9 cellular contexts compared by ENCODE assay signal in the genomic region with DNA sequence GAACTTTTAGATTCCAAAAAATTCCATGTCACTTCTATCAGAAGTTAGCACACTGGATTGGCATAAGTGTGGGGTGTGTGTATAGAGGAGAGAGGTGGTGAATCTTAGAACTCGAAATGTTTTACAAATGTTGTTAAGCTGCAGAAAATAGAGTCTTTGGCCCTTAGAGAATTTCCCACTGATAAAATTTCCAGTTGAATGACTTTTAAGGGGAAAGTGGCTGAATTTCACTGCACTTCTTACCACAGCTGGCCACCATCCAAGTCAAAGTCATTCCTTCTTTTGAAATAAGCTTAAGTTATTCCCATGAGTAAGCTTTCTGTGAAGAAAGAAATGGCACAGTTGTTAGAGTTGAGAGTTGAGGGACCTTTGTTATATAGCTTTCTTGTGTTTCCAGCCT. TPM values are rescaled to one million over a fixed set of nuclear protein-coding genes. Genes with fewer than 3 reads are reported as not detected.
DNase-seq lines count a peak whose midpoint lies in the region; TF ChIP-seq lines count a peak whose summit lies in the region.
"Had no signal": no experiment of that assay in that cellular context is flagged by ENCODE, and none has a peak within 500 bp of the region (broad histone marks: within the 10 kb centered on the region; RNA-seq: fewer than 3 reads in every experiment).

No MANE protein-coding gene starts in this region.

- H3K36me3 ChIP-seq in H7 (replicated peaks; ENCODE audit: control insufficient read depth, insufficient read depth, low read length): no peaks in the 10 kb centered on the region; the same call in none of the 2 replicates

- DNase-seq in GF-D8 (lab: John Stamatoyannopoulos, UW) (peak; percentile 86), RKO (ENCODE audit: low spot score) (peak; percentile 45), fibroblast of the aortic adventitia (ENCODE audit: low read depth) (peak; percentile 96), retinal pigment epithelial cell (ENCODE audit: low read depth) (peak; percentile 89), NCI-H2227 (lab: John Stamatoyannopoulos, UW; ENCODE audit: unreplicated experiment) (no peak), NCI-H1930 (lab: John Stamatoyannopoulos, UW) (no peak), iPS-NIHi7 (ENCODE audit: extremely low spot score) (no peak), H7 (no peak)
- DNase-seq: activated CD8-positive, alpha-beta T cell treated with anti-CD3 and anti-CD28 coated beads for 36 hours had no signal

- H3K4me3 ChIP-seq in fibroblast of the aortic adventitia (ENCODE audit: low read depth, low read length): no peak overlapping the region
- no peak overlapping the region for H3K4me3 ChIP-seq in retinal pigment epithelial cell (ENCODE audit: low read length)
- no peak overlapping the region for H3K4me3 ChIP-seq in H7 (ENCODE audit: insufficient read depth, low read depth, low read length)

- no peak for TF ChIP-seq CTCF in fibroblast of the aortic adventitia (IDR thresholded peaks at IDR 0.05; ENCODE audit: insufficient read depth, low read length)
- TF ChIP-seq CTCF in retinal pigment epithelial cell (conservative IDR thresholded peaks at IDR 0.05; ENCODE audit: low read depth, low read length): no peak

- H3K27me3 ChIP-seq in H7 (ENCODE audit: control insufficient read depth, insufficient read depth, low read length): no peaks in the 10 kb centered on the region

RNA-seq across cellular contexts. Expression of a gene that starts 13.8 kb away (rescaled TPM):
- total RNA-seq in fibroblast of the aortic adventitia (ENCODE audit: low replicate concordance): 148 and 176 TPM in 2 replicates
- 194 and 200 TPM in 2 replicates for total RNA-seq in H7 (2014; rRNA removed; shearing (Covaris generic))

Comparison
In these comparisons a context has a peak if more than half of its experiments do, and no peak if none do; other contexts are left out.
1. DNase-seq: peak in GF-D8 (single experiment), RKO (single experiment), fibroblast of the aortic adventitia (single experiment) and retinal pigment epithelial cell (single experiment); none in NCI-H2227 (single experiment), NCI-H1930 (0 of 2), iPS-NIHi7 (single experiment) and H7 (single experiment).